Comparison of ENCODE assay signal across 12 cellular contexts in the genomic region with DNA sequence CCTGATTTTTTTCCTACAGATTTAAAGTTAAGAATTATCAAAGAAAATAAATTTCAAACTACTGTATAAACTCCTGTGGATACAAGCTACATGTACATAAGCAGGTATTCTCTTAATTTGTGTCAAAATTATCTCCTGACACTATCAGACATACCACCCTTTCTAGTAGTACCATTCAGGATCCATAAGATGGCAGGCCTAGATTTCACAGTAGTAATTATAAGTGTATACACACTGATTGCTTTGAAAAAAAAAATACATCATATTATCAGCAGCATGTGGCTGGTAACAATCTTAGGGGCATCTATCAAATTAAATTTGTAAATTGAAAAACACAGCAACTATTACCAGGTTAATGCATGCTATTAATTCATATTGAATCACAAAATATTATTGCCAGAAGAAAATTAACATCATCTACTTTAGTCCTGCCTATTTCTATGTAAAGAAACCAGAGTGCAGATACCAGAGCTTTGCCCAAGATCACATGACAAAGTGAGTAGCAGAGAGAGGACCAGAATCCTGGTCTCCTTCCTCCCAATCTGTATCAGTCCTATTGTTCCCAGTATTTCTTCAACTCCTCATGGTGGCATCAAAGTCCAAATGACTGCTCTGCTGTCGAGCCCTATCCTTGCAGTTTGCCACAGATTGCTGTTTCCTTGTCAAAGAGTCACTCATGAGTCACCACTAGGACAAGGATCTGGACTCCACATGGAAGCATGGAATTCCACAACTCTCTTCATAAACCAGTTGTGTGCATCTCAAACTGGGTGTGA. TPM values are rescaled to one million over a fixed set of nuclear protein-coding genes. Genes with fewer than 3 reads are reported as not detected.
DNase-seq lines count a peak whose midpoint lies in the region; ATAC-seq and TF ChIP-seq lines count a peak whose summit lies in the region.
"Had no signal": no experiment of that assay in that cellular context is flagged by ENCODE, and none has a peak within 500 bp of the region (broad histone marks: within the 10 kb centered on the region; RNA-seq: fewer than 3 reads in every experiment).

No MANE protein-coding gene starts in this region.

- no peaks in the 10 kb centered on the region for H3K4me1 Mint-ChIP-seq in endothelial cell (ENCODE audit: unreplicated experiment)
- H3K4me1 Mint-ChIP-seq: IgD-negative memory B cell had no signal

- in situ Hi-C loops in Caki2 (cut with HindIII; ENCODE audit: low pct_unique_long_range_greater_than_20kb, low sequenced_read_pairs): no loop called here

- H3K4me3 Mint-ChIP-seq in endothelial cell (ENCODE audit: unreplicated experiment): no peak overlapping the region
- H3K4me3 Mint-ChIP-seq: IgD-negative memory B cell, mesothelial cell of epicardium had no signal

- H3K27ac Mint-ChIP-seq in endothelial cell (ENCODE audit: unreplicated experiment): no peak overlapping the region
- H3K27ac Mint-ChIP-seq: IgD-negative memory B cell, mesothelial cell of epicardium had no signal

- ATAC-seq in HG02763 (IDR thresholded peaks at IDR 0.05; ENCODE audit: unreplicated experiment) (no peak), GM19455 (IDR thresholded peaks at IDR 0.05; ENCODE audit: unreplicated experiment) (no peak)

- no peaks in the 10 kb centered on the region for H3K9me3 Mint-ChIP-seq in endothelial cell (ENCODE audit: unreplicated experiment)
- H3K9me3 Mint-ChIP-seq: IgD-negative memory B cell, mesothelial cell of epicardium had no signal

- DNase-seq in Caki2 (ENCODE audit: low read depth) (peak; percentile 54), LoVo (ENCODE audit: low spot score) (peak; percentile 52), midbrain (lab: John Stamatoyannopoulos, UW) (peak; percentile 62), GM20000 (ENCODE audit: low spot score) (no peak), endothelial cell (ENCODE audit: low spot score) (no peak)
- DNase-seq in central memory CD4-positive, alpha-beta T cell: peak; percentile 42
- DNase-seq: effector CD4-positive, alpha-beta T cell; H7 had no signal

- H3K36me3 Mint-ChIP-seq in endothelial cell (ENCODE audit: low read depth, unreplicated experiment): no peaks in the 10 kb centered on the region
- H3K36me3 Mint-ChIP-seq: IgD-negative memory B cell, mesothelial cell of epicardium had no signal

- H3K27me3 Mint-ChIP-seq in endothelial cell (ENCODE audit: unreplicated experiment): no peaks in the 10 kb centered on the region

- TF ChIP-seq CTCF in GM20000 (IDR thresholded peaks at IDR 0.05; ENCODE audit: extremely low read depth, missing control alignments) (no peak), endothelial cell (IDR thresholded peaks at IDR 0.05; ENCODE audit: unreplicated experiment) (no peak)

RNA-seq across cellular contexts. Expression of a gene that starts 27.7 kb away (rescaled TPM):
- total RNA-seq in Caki2 (2014; rRNA removed; shearing (Covaris generic); ENCODE audit: low replicate concordance): 308 and 396 TPM in 2 replicates
- total RNA-seq in endothelial cell (ENCODE audit: unreplicated experiment): 634 TPM

RNA-seq across cellular contexts. Expression of a gene that starts 37.4 kb away (rescaled TPM):
- total RNA-seq in Caki2 (2014; rRNA removed; shearing (Covaris generic); ENCODE audit: low replicate concordance): 9.3 and 12.6 TPM in 2 replicates
- 20.8 TPM for total RNA-seq in endothelial cell (ENCODE audit: unreplicated experiment)

Comparison
In these comparisons a context has a peak if more than half of its experiments do, and no peak if none do; other contexts are left out.
1. DNase-seq: peak in Caki2 (single experiment), LoVo (single experiment), central memory CD4-positive, alpha-beta T cell (single experiment) and midbrain (single experiment); none in GM20000 (single experiment) and endothelial cell (single experiment).